8 cellular contexts compared by ENCODE assay signal in genomic region chr2:226835420-226835795, GRCh38. TPM values are rescaled to one million over a fixed set of nuclear protein-coding genes. Genes with fewer than 3 reads are reported as not detected.
A peak's percentile ranks its signal among the peaks of the same experiment; 100 is the strongest.
DNase-seq lines count a peak whose midpoint lies in the region; ATAC-seq and TF ChIP-seq lines count a peak whose summit lies in the region.

No MANE protein-coding gene starts in this region.

- H2BK20ac ChIP-seq in IMR-90 (ENCODE audit: low read depth, low read length), result no peak overlapping the region

- H3K9ac ChIP-seq in IMR-90 (ENCODE audit: low read depth, low read length), result peak overlapping the region; percentile 73

- H3K4me3 Mint-ChIP-seq in activated naive CD4-positive, alpha-beta T cell treated with anti-CD3 and anti-CD28 coated beads, Interleukin-2, amount 50 U/mL, for 24 hours, result peak overlapping the region; percentile 96

- H2AK5ac ChIP-seq in IMR-90 (ENCODE audit: low read depth, low read length), result peak overlapping the region; percentile 65

- peak overlapping the region; percentile 74 for H2BK120ac ChIP-seq in IMR-90 (ENCODE audit: low read depth, low read length)

- peaks cover 5% of the 10 kb centered on the region; the same call in 1 of the 2 replicates for H3K9me1 ChIP-seq in IMR-90 (ENCODE audit: insufficient read depth, low read length)

- peak overlapping the region; percentile 71 for H3K18ac ChIP-seq in IMR-90 (ENCODE audit: low read depth, low read length)

- CTCF ChIA-PET in IMR-90 (lab: Yijun Ruan, JAX), result interaction anchor here (1.7 kb wide), 1 partner anchor 10 kb away, joined by 8 read pairs; no protein-coding TSS in a partner anchor

- ATAC-seq in GM21717 (IDR thresholded peaks at IDR 0.05; ENCODE audit: unreplicated experiment) (peak; percentile 20), IMR-90 (ENCODE audit: low read depth) (peak; percentile 27), right cardiac atrium (peak; percentile 52 to 60), gastrocnemius medialis (peak; percentile 39 to 59)

- H3K36me3 ChIP-seq in IMR-90 (ENCODE audit: control insufficient read depth, insufficient read depth, low read length) (0 out of 2 replicates have a peak, but pooled peaks cover 2% of the 10 kb centered on the region), gastrocnemius medialis (no peaks in the 10 kb centered on the region)

- POLR2A ChIA-PET in IMR-90 (lab: Charles Lee; ENCODE audit: unreplicated experiment), result interaction anchor here (0.5 kb wide), 1 partner anchor 482 kb away, joined by 6 read pairs; no protein-coding TSS in a partner anchor

- peak overlapping the region; percentile 88 for H4K5ac ChIP-seq in IMR-90 (ENCODE audit: low read depth, low read length)

- no TSS peak for BruUV-seq in IMR-90 (replicated peaks; lab: Mats Ljungman, UMichigan)

- dilution Hi-C loops in IMR-90 (cut with HindIII; ENCODE audit: low sequenced_read_pairs, unreplicated experiment), result no loop called here

- no peak for DNase-seq in GM12865 (ENCODE audit: low read depth)
- DNase-seq in IMR-90, result peak; percentile 29
- DNase-seq in right cardiac atrium, result peak; percentile 45 to 77 (median 71)
- DNase-seq in gastrocnemius medialis, result peak in 1 of 2 donors; percentile 5
- no peak for DNase-seq in SIG-M5 (lab: John Stamatoyannopoulos, UW)
- DNase-seq in amniotic stem cell (lab: John Stamatoyannopoulos, UW), result no peak

- TF ChIP-seq CTCF in GM12865 (IDR thresholded peaks at IDR 0.05; ENCODE audit: insufficient read depth, low read depth, low read length, missing control alignments) (no peak), IMR-90 (conservative IDR thresholded peaks at IDR 0.05; ENCODE audit: low read depth, low read length) (no peak), gastrocnemius medialis (IDR thresholded peaks at IDR 0.05 in 4 of 5, conservative IDR thresholded peaks at IDR 0.05 in 1 of 5) (no peak)

- H2AFZ ChIP-seq in IMR-90 (replicated peaks; ENCODE audit: low read length, poor library complexity), result peak overlapping the region; percentile 95

- H3K9me3 ChIP-seq in IMR-90 (ENCODE audit: control insufficient read depth, insufficient read depth, low read length) (no peaks in the 10 kb centered on the region), right cardiac atrium (ENCODE audit: control insufficient read depth, low read length) (no peaks in the 10 kb centered on the region), gastrocnemius medialis (no peaks in the 10 kb centered on the region)

- in situ Hi-C loops in IMR-90 (cut with MboI; ENCODE audit: low sequenced_read_pairs) (no loop called here), gastrocnemius medialis (cut with MboI; ENCODE audit: low sequenced_read_pairs in 4 of 4) (no loop called here)

- H3K27ac ChIP-seq in IMR-90 (ENCODE audit: insufficient read depth, low read length) (peak overlapping the region; percentile 83), right cardiac atrium (ENCODE audit: low read length) (peak overlapping the region; percentile 100), gastrocnemius medialis (peak overlapping the region; percentile 96 to 99 (median 97))

- peaks cover 67% of the 10 kb centered on the region for H3K4me1 Mint-ChIP-seq in activated naive CD4-positive, alpha-beta T cell treated with anti-CD3 and anti-CD28 coated beads, Interleukin-2, amount 50 U/mL, for 24 hours

- H2BK5ac ChIP-seq in IMR-90 (ENCODE audit: low read depth, low read length, poor library complexity, severe bottlenecking), result peak overlapping the region; percentile 73

- peak overlapping the region; percentile 100 for H3K27ac Mint-ChIP-seq in activated naive CD4-positive, alpha-beta T cell treated with anti-CD3 and anti-CD28 coated beads, Interleukin-2, amount 50 U/mL, for 24 hours

- no peaks in the 10 kb centered on the region for H4K20me1 ChIP-seq in IMR-90 (ENCODE audit: insufficient read depth, low read length)

- TF ChIP-seq POLR2A in IMR-90 (IDR thresholded peaks at IDR 0.05; ENCODE audit: low read depth, low read length) (no peak), gastrocnemius medialis (IDR thresholded peaks at IDR 0.05) (no peak)

- intact Hi-C loops in IMR-90 (cut with micrococcal nuclease) (loop anchor here (5.0 kb wide), 2 partner anchors 37 to 57 kb away; no protein-coding TSS in a partner anchor), right cardiac atrium (cut with DNase I) (no loop called here), gastrocnemius medialis (cut with DNase I; ENCODE audit: low total_unique reads) (loop anchor here (10.0 kb wide), 1 partner anchor 149 kb away; no protein-coding TSS in a partner anchor)

- no peaks in the 10 kb centered on the region for H3K27me3 Mint-ChIP-seq in activated naive CD4-positive, alpha-beta T cell treated with anti-CD3 and anti-CD28 coated beads, Interleukin-2, amount 50 U/mL, for 24 hours

- H3K27me3 ChIP-seq in IMR-90 (ENCODE audit: control insufficient read depth, insufficient read depth, low read length), result no peaks in the 10 kb centered on the region
- H3K27me3 ChIP-seq in right cardiac atrium (ENCODE audit: control insufficient read depth, insufficient read depth), result no peaks in the 10 kb centered on the region
- H3K27me3 ChIP-seq in gastrocnemius medialis, result no peaks in the 10 kb centered on the region

- WGBS in IMR-90 (ENCODE audit: extremely low coverage in 2 of 2, insufficient read length in 1 of 2), 2 experiments, result 12% methylated on average over 10 of the region's 26 CpGs; no CpG with 5 or more reads in 1 of the 2 experiments
- WGBS in right cardiac atrium, result 5% methylated on average over 26 of the region's 26 CpGs

- peak overlapping the region; percentile 87 for H3K4ac ChIP-seq in IMR-90 (ENCODE audit: low read depth, low read length)

- H4K8ac ChIP-seq in IMR-90 (ENCODE audit: low read depth in 2 of 2, low read length in 2 of 2), result peak overlapping the region; percentile 70 to 93

- H2BK15ac ChIP-seq in IMR-90 (ENCODE audit: low read depth, low read length), result 0 out of 3 replicates have a peak overlapping the region, but pooled peaks have one; percentile 16

- H3K4me3 ChIP-seq in GM12865 (ENCODE audit: low read depth, low read length), result peak overlapping the region; percentile 99
- H3K4me3 ChIP-seq in IMR-90 (ENCODE audit: insufficient read depth, low read depth, low read length), result peak overlapping the region; percentile 55
- peak overlapping the region; percentile 89 for H3K4me3 ChIP-seq in right cardiac atrium (ENCODE audit: low read length)
- H3K4me3 ChIP-seq in gastrocnemius medialis, result peak overlapping the region; percentile 79 to 94 (median 90)

- H3K14ac ChIP-seq in IMR-90 (replicated peaks; ENCODE audit: low read depth, low read length), result peak overlapping the region; percentile 73

- H2AK9ac ChIP-seq in IMR-90 (replicated peaks; ENCODE audit: low read depth, low read length, poor library complexity), result peak overlapping the region; percentile 45

- peaks cover 19 to 33% of the 10 kb centered on the region in 2 experiments for H3K79me1 ChIP-seq in IMR-90 (ENCODE audit: low read depth in 1 of 2, low read length in 2 of 2)

- peak overlapping the region; percentile 85 for H3K23ac ChIP-seq in IMR-90 (ENCODE audit: low read depth, low read length)

- peak overlapping the region; percentile 55; the same call in 1 of the 2 replicates for H3K56ac ChIP-seq in IMR-90 (ENCODE audit: extremely low read depth, insufficient read depth, low read length)

- no peak for TF ChIP-seq RAD21 in IMR-90 (IDR thresholded peaks at IDR 0.05; ENCODE audit: low read length)

- peak overlapping the region; percentile 58 for H4K91ac ChIP-seq in IMR-90 (ENCODE audit: insufficient read depth, low read depth, low read length)

- peak overlapping the region; percentile 92 for H3K4me2 ChIP-seq in IMR-90 (ENCODE audit: low read depth, low read length)

- H3K4me1 ChIP-seq in IMR-90 (ENCODE audit: control insufficient read depth, insufficient read depth, low read length), result peaks cover 2% of the 10 kb centered on the region; the same call in 1 of the 2 replicates
- no peaks in the 10 kb centered on the region for H3K4me1 ChIP-seq in right cardiac atrium (ENCODE audit: control insufficient read depth, insufficient read depth, low read length)
- peaks cover 25 to 39% of the 10 kb centered on the region in 2 donors for H3K4me1 ChIP-seq in gastrocnemius medialis

- peaks cover 20% of the 10 kb centered on the region for H3K36me3 Mint-ChIP-seq in activated naive CD4-positive, alpha-beta T cell treated with anti-CD3 and anti-CD28 coated beads, Interleukin-2, amount 50 U/mL, for 24 hours

- H3K9me3 Mint-ChIP-seq in activated naive CD4-positive, alpha-beta T cell treated with anti-CD3 and anti-CD28 coated beads, Interleukin-2, amount 50 U/mL, for 24 hours, result peaks cover 6% of the 10 kb centered on the region

TF ChIP-seq in IMR-90, 13 proteins besides CTCF, POLR2A, EP300 and RAD21 (continues in another document):
- TF ChIP-seq NFE2L2 (IDR thresholded peaks at IDR 0.05; ENCODE audit: low read depth, low read length) (no peak), RCOR1 (IDR thresholded peaks at IDR 0.05; ENCODE audit: insufficient replicate concordance, low read length) (no peak), MXI1 (IDR thresholded peaks at IDR 0.05; ENCODE audit: borderline replicate concordance, low read depth, low read length) (no peak), RFX5 (IDR thresholded peaks at IDR 0.05; ENCODE audit: low read depth, low read length) (no peak), FOS (IDR thresholded peaks at IDR 0.05; ENCODE audit: low read depth, low read length) (no peak), BHLHE40 (IDR thresholded peaks at IDR 0.05; ENCODE audit: low read depth, low read length) (no peak), USF2 (IDR thresholded peaks at IDR 0.05; ENCODE audit: low read depth, low read length) (no peak), MAZ (IDR thresholded peaks at IDR 0.05; ENCODE audit: borderline replicate concordance, low read depth, low read length) (no peak)

RNA-seq across cellular contexts. Expression of gene RHBDD1, which starts 0.4 kb away (rescaled TPM):
- total RNA-seq in IMR-90 (2012; rRNA removed), result 11.9 and 14.0 TPM in 2 replicates
- polyA plus RNA-seq in IMR-90 (2012; rRNA removed), result 9.3 and 9.7 TPM in 2 replicates
- polyA plus RNA-seq in IMR-90 (2012; cell fraction: cytosol; rRNA removed), result 4.0 and 4.1 TPM in 2 replicates
- 3.8 and 8.8 TPM in 2 replicates for polyA plus RNA-seq in IMR-90 (2012; cell fraction: nucleus; rRNA removed; ENCODE audit: low replicate concordance)
- 10 to 100 TPM; 40.4 to 47.3 (median 41.1) TPM for total RNA-seq in right cardiac atrium
- 9.3 TPM for polyA plus RNA-seq in right cardiac atrium
- total RNA-seq in gastrocnemius medialis, result 10 to 100 TPM in 1 of 4 donors, 1 to 10 TPM in 3; 6.2 to 14.2 (median 8.7) TPM

RNA-seq across cellular contexts. Expression of gene IRS1, which starts 35.8 kb away (rescaled TPM):
- total RNA-seq in IMR-90 (2012; rRNA removed) (21.1 and 29.4 TPM in 2 replicates), right cardiac atrium (10 to 100 TPM; 14.2 to 16.0 (median 15.0) TPM), gastrocnemius medialis (10 to 100 TPM in 1 of 4 donors, 1 to 10 TPM in 3; 2.2 to 71.1 (median 6.3) TPM)
- polyA plus RNA-seq in IMR-90 (2012; rRNA removed) (37.1 and 44.5 TPM in 2 replicates), right cardiac atrium (6.2 TPM)
- polyA plus RNA-seq in IMR-90 (2012; cell fraction: cytosol; rRNA removed), result 15.4 and 40.6 TPM in 2 replicates
- 20.3 and 39.6 TPM in 2 replicates for polyA plus RNA-seq in IMR-90 (2012; cell fraction: nucleus; rRNA removed; ENCODE audit: low replicate concordance)

Comparison
In these comparisons a context has a peak if more than half of its experiments do, and no peak if none do; other contexts are left out.
1. DNase-seq: peak in IMR-90 (single experiment) and right cardiac atrium (3 of 3); none in GM12865 (single experiment), SIG-M5 (single experiment) and amniotic stem cell (single experiment).
2. intact Hi-C loops: an anchor here in IMR-90 (5.0 kb wide) and gastrocnemius medialis (10.0 kb wide); none called in right cardiac atrium.
3. Peak in every context shown above with its lines, with median percentiles within 50 percentile points of each other: H3K4me3 ChIP-seq, ATAC-seq and H3K27ac ChIP-seq.